In the genomic region with DNA sequence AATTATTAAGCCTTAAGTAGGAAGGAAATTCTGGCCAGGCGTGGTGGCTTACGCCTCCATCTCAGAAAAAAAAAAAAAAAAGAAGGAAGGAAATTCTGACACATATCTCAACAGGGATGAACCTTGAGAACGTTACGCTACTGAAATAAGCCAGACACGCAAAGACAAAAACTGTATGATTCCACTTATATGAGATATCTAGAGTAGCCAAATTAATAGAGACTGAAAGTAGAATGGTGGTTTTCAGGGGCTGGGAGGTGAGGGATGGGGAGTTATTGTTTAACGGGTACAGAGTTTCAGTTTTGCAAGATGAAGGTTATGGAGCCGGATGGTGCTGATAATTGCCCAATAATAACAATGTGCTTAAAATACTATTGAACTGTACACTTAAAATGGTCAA, we compare ENCODE assay signal across 18 cellular contexts. TPM values are rescaled to one million over a fixed set of nuclear protein-coding genes. Genes with fewer than 3 reads are reported as not detected.
DNase-seq lines count a peak whose midpoint lies in the region; ATAC-seq, FAIRE-seq and TF ChIP-seq lines count a peak whose summit lies in the region.
"Had no signal": no experiment of that assay in that cellular context is flagged by ENCODE, and none has a peak within 500 bp of the region (broad histone marks: within the 10 kb centered on the region; RNA-seq: fewer than 3 reads in every experiment).

No MANE protein-coding gene starts in this region.

- H3K27me3 ChIP-seq in small intestine (ENCODE audit: control insufficient read depth in 2 of 2, insufficient read depth in 2 of 2, low read length in 2 of 2) (no peaks in the 10 kb centered on the region), Caco-2 (replicated peaks; ENCODE audit: control insufficient read depth, insufficient read depth, low read length) (no peaks in the 10 kb centered on the region)

- H3K4me3 ChIP-seq in small intestine (ENCODE audit: low read depth in 1 of 2, low read length in 2 of 2) (no peak overlapping the region), Caco-2 (ENCODE audit: low read depth, low read length) (no peak overlapping the region)
- H3K4me3 ChIP-seq: HAP-1, heart right ventricle had no signal

- intact Hi-C loops in natural killer cell (cut with micrococcal nuclease) (no loop called here), Caco-2 (cut with micrococcal nuclease; ENCODE audit: unreplicated experiment) (no loop called here)

- H3K9me3 Mint-ChIP-seq in natural killer cell treated with Interleukin-12 subunit alpha and Interleukin-12 subunit beta and Interleukin-15 and Interleukin-18, amount 100 ng/mL, for 72 hours = no peaks in the 10 kb centered on the region
- H3K9me3 Mint-ChIP-seq in natural killer cell (no peaks in the 10 kb centered on the region), Caco-2 (ENCODE audit: unreplicated experiment) (no peaks in the 10 kb centered on the region)
- no peaks in the 10 kb centered on the region for H3K9me3 Mint-ChIP-seq in T-helper 1 cell treated with Interleukin-12 subunit alpha and Interleukin-12 subunit beta and Interleukin-4 antibody, amounts not matched to agents 30 μg/mL and 1 μg/mL, for 36 hours
- H3K9me3 Mint-ChIP-seq: T-cell had no signal

- no peak for DNase-seq in natural killer cell treated with Interleukin-12 subunit alpha and Interleukin-12 subunit beta and Interleukin-15 and Interleukin-18, amount 100 ng/mL, for 72 hours (ENCODE audit: low spot score)
- DNase-seq in natural killer cell (no peak), small intestine (no peak), Caco-2 (no peak), RPMI8226 (no peak)
- no peak for DNase-seq in stimulated activated CD4-positive, alpha-beta T cell treated with anti-CD3 and anti-CD28 coated beads, Interleukin-12 subunit alpha, Interleukin-12 subunit beta, amount 100 ng/mL, for 4 hours
- DNase-seq: amygdala; erythroblast; heart right ventricle; IMR-90; NCI-H524 treated with DMSO at 0.1 percent for 48 hours; stimulated activated CD4-positive, alpha-beta T cell treated with anti-CD3 and anti-CD28 coated beads, Interleukin-2, amount 100 ng/mL, for 24 hours; T-cell had no signal

- H3K36me3 ChIP-seq in small intestine (ENCODE audit: control insufficient read depth in 2 of 2, insufficient read depth in 2 of 2, low read length in 2 of 2) (no peaks in the 10 kb centered on the region), Caco-2 (ENCODE audit: control insufficient read depth, insufficient read depth, low read length) (no peaks in the 10 kb centered on the region)
- H3K36me3 ChIP-seq: HAP-1, heart right ventricle had no signal

- CTCF ChIA-PET in Caco-2 (lab: Charles Lee) = no interaction called here

- H3K4me1 ChIP-seq in small intestine (ENCODE audit: control insufficient read depth in 2 of 2, insufficient read depth in 1 of 2, low read depth in 1 of 2, low read length in 1 of 2) (no peaks in the 10 kb centered on the region), Caco-2 (peaks cover 12% of the 10 kb centered on the region)

- peak; percentile 43 to 52 for ATAC-seq in natural killer cell treated with Interleukin-12 subunit alpha and Interleukin-12 subunit beta and Interleukin-15 and Interleukin-18, amount 100 ng/mL, for 72 hours
- ATAC-seq in natural killer cell (no peak), HG02981 (IDR thresholded peaks at IDR 0.05; ENCODE audit: unreplicated experiment) (peak; percentile 56)
- ATAC-seq: heart right ventricle, T-cell had no signal

- no peak for FAIRE-seq in small intestine (lab: Jason Lieb, UNC)
- FAIRE-seq: urothelium cell line had no signal

- H3K36me3 Mint-ChIP-seq in natural killer cell treated with Interleukin-12 subunit alpha and Interleukin-12 subunit beta and Interleukin-15 and Interleukin-18, amount 100 ng/mL, for 72 hours = no peaks in the 10 kb centered on the region
- H3K36me3 Mint-ChIP-seq in natural killer cell (no peaks in the 10 kb centered on the region), Caco-2 (ENCODE audit: insufficient read depth, unreplicated experiment) (no peaks in the 10 kb centered on the region)
- no peaks in the 10 kb centered on the region for H3K36me3 Mint-ChIP-seq in T-helper 1 cell treated with Interleukin-12 subunit alpha and Interleukin-12 subunit beta and Interleukin-4 antibody, amounts not matched to agents 30 μg/mL and 1 μg/mL, for 36 hours (ENCODE audit: low read depth)
- H3K36me3 Mint-ChIP-seq: T-cell had no signal

- POLR2A ChIA-PET in Caco-2 (lab: Charles Lee) = no interaction called here

- WGBS in small intestine, 3 donors = 50 to 68% (median 55%) methylated on average over 7 of the region's 7 CpGs

- no peak overlapping the region for H3K27ac Mint-ChIP-seq in natural killer cell treated with Interleukin-12 subunit alpha and Interleukin-12 subunit beta and Interleukin-15 and Interleukin-18, amount 100 ng/mL, for 72 hours
- H3K27ac Mint-ChIP-seq in natural killer cell = no peak overlapping the region
- peak overlapping the region; percentile 50 for H3K27ac Mint-ChIP-seq in T-helper 1 cell treated with Interleukin-12 subunit alpha and Interleukin-12 subunit beta and Interleukin-4 antibody, amounts not matched to agents 30 μg/mL and 1 μg/mL, for 36 hours
- H3K27ac Mint-ChIP-seq in Caco-2 (ENCODE audit: unreplicated experiment) = no peak overlapping the region
- H3K27ac Mint-ChIP-seq: T-cell had no signal

- H3K9me3 ChIP-seq in small intestine (ENCODE audit: control insufficient read depth, low read depth) = no peaks in the 10 kb centered on the region
- H3K9me3 ChIP-seq in Caco-2 = no peaks in the 10 kb centered on the region
- H3K9me3 ChIP-seq: HAP-1, heart right ventricle had no signal

- H3K4me1 Mint-ChIP-seq in natural killer cell treated with Interleukin-12 subunit alpha and Interleukin-12 subunit beta and Interleukin-15 and Interleukin-18, amount 100 ng/mL, for 72 hours (ENCODE audit: low read depth in 2 of 2) = peaks cover 12 to 28% of the 10 kb centered on the region in 2 donors
- peaks cover 12 to 14% of the 10 kb centered on the region in 2 donors for H3K4me1 Mint-ChIP-seq in natural killer cell
- peaks cover 40% of the 10 kb centered on the region for H3K4me1 Mint-ChIP-seq in T-helper 1 cell treated with Interleukin-12 subunit alpha and Interleukin-12 subunit beta and Interleukin-4 antibody, amounts not matched to agents 30 μg/mL and 1 μg/mL, for 36 hours (ENCODE audit: low read depth)
- H3K4me1 Mint-ChIP-seq in Caco-2 (ENCODE audit: low read depth, unreplicated experiment) = peaks cover 25% of the 10 kb centered on the region

- no peak overlapping the region for H3K4me3 Mint-ChIP-seq in natural killer cell treated with Interleukin-12 subunit alpha and Interleukin-12 subunit beta and Interleukin-15 and Interleukin-18, amount 100 ng/mL, for 72 hours
- H3K4me3 Mint-ChIP-seq in natural killer cell = no peak overlapping the region
- no peak overlapping the region for H3K4me3 Mint-ChIP-seq in T-helper 1 cell treated with Interleukin-12 subunit alpha and Interleukin-12 subunit beta and Interleukin-4 antibody, amounts not matched to agents 30 μg/mL and 1 μg/mL, for 36 hours
- no peak overlapping the region for H3K4me3 Mint-ChIP-seq in Caco-2 (ENCODE audit: unreplicated experiment)
- H3K4me3 Mint-ChIP-seq: T-cell had no signal

- no TSS peak for BruUV-seq in Caco-2 (replicated peaks; lab: Mats Ljungman, UMichigan)

- peaks cover 23 to 47% of the 10 kb centered on the region in 2 donors for H3K27me3 Mint-ChIP-seq in natural killer cell treated with Interleukin-12 subunit alpha and Interleukin-12 subunit beta and Interleukin-15 and Interleukin-18, amount 100 ng/mL, for 72 hours
- peaks cover 26 to 30% of the 10 kb centered on the region in 2 donors for H3K27me3 Mint-ChIP-seq in natural killer cell (ENCODE audit: low read depth in 2 of 2)
- peaks cover 28% of the 10 kb centered on the region for H3K27me3 Mint-ChIP-seq in T-helper 1 cell treated with Interleukin-12 subunit alpha and Interleukin-12 subunit beta and Interleukin-4 antibody, amounts not matched to agents 30 μg/mL and 1 μg/mL, for 36 hours (ENCODE audit: low read depth)
- no peaks in the 10 kb centered on the region for H3K27me3 Mint-ChIP-seq in Caco-2 (ENCODE audit: insufficient read depth, unreplicated experiment)

- TF ChIP-seq CTCF in natural killer cell (IDR thresholded peaks at IDR 0.05) (no peak), Caco-2 (IDR thresholded peaks at IDR 0.05; ENCODE audit: insufficient read depth in 1 of 2, low read depth in 1 of 2, low read length in 1 of 2, severe bottlenecking in 1 of 2, unreplicated experiment in 1 of 2) (no peak)

- H3K27ac ChIP-seq in small intestine (ENCODE audit: low read depth in 1 of 2, low read length in 1 of 2) = no peak overlapping the region
- H3K27ac ChIP-seq: heart right ventricle had no signal

RNA-seq across cellular contexts. Expression of a gene that starts 16.2 kb away (rescaled TPM):
- total RNA-seq in natural killer cell treated with Interleukin-12 subunit alpha and Interleukin-12 subunit beta and Interleukin-15 and Interleukin-18, amount 100 ng/mL, for 72 hours = under 1 TPM in 1 of 2 donors, not detected in 1; 0.19 TPM
- not detected for total RNA-seq in natural killer cell
- 10 to 100 TPM in 2 of 3 donors, 1 to 10 TPM in 1; 10.0 to 18.1 (median 11.9) TPM for polyA plus RNA-seq in small intestine
- 36.9 TPM in 2 replicates for total RNA-seq in Caco-2 (2022)
- total RNA-seq: heart right ventricle, IMR-90, pulmonary artery endothelial cell had no signal
- polyA plus RNA-seq: heart right ventricle, IMR-90 had no signal

Comparison
In these comparisons a context has a peak if more than half of its experiments do, and no peak if none do; other contexts are left out.
1. ATAC-seq: peak in natural killer cell treated with Interleukin-12 subunit alpha and Interleukin-12 subunit beta and Interleukin-15 and Interleukin-18, amount 100 ng/mL, for 72 hours (2 of 2) and HG02981 (single experiment); none in natural killer cell (0 of 3).
2. RNA of a gene that starts 16.2 kb away (total RNA-seq): 36.9 TPM in Caco-2; 0.19 TPM in natural killer cell treated with Interleukin-12 subunit alpha and Interleukin-12 subunit beta and Interleukin-15 and Interleukin-18, amount 100 ng/mL, for 72 hours and not detected in natural killer cell; every median in the first group is over 10 times any median in the second.